Comparison of ENCODE assay signal across 19 cellular contexts in the genomic region with DNA sequence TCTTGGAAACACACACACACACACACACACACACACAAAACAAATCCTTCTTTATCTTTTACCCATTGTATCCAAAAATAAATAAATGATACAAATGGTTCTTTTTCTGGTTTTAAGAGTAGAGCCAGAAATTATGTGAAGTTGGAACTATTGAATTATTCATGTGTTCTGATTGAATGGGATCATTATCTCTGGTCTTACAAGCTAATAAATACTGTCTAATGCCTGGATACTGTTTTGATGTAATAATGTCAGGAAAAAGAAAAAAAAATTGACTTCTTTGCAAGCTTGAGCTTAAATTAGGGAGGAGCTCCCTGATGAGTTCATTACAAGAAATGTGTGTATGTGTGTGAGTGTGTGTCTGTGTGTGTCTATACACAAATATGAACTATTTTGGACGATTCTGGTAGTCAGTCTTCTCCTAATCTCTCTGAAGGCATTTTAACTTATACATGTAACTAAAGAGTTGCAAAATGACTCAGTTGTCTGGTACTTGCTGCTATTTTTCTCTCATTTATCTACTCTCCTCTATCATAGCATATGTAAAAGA.
DNase-seq lines count a peak whose midpoint lies in the region; ATAC-seq and TF ChIP-seq lines count a peak whose summit lies in the region.
"Had no signal": no experiment of that assay in that cellular context is flagged by ENCODE, and none has a peak within 500 bp of the region (broad histone marks: within the 10 kb centered on the region; RNA-seq: fewer than 3 reads in every experiment).

No MANE protein-coding gene starts in this region.

- no peak overlapping the region for H3K4me3 Mint-ChIP-seq in immature natural killer cell
- H3K4me3 Mint-ChIP-seq: CD8-positive, alpha-beta T cell had no signal

- no peaks in the 10 kb centered on the region for H3K27me3 Mint-ChIP-seq in immature natural killer cell (ENCODE audit: low read depth in 3 of 3)

- TF ChIP-seq CTCF in fibroblast of the aortic adventitia (IDR thresholded peaks at IDR 0.05; ENCODE audit: insufficient read depth, low read length) = no peak

- ATAC-seq in GM19023 (IDR thresholded peaks at IDR 0.05; ENCODE audit: unreplicated experiment) = no peak
- ATAC-seq: CD8-positive, alpha-beta T cell had no signal

- no peak overlapping the region for H3K4me3 ChIP-seq in fibroblast of the aortic adventitia (ENCODE audit: low read depth, low read length)
- H3K4me3 ChIP-seq: BLaER1 treated with 17β-estradiol and CSF1 and Interleukin-3, amounts not matched to agents 10 nM and 100 nM; PC-9 had no signal

- H3K9me3 Mint-ChIP-seq in immature natural killer cell = peaks cover 0 to 8% (median 6%) of the 10 kb centered on the region in 6 donors

- in situ Hi-C loops in SK-MEL-5 (cut with HindIII; ENCODE audit: low pct_unique_long_range_greater_than_20kb, low sequenced_read_pairs) = no loop called here

- peak; percentile 56 for DNase-seq in SK-MEL-5 (ENCODE audit: low read depth, low spot score)
- DNase-seq in fibroblast of the aortic adventitia (ENCODE audit: low read depth) = peak; percentile 24
- DNase-seq in midbrain (lab: John Stamatoyannopoulos, UW) = peak; percentile 77
- DNase-seq in substantia nigra (lab: John Stamatoyannopoulos, UW) = peak in 2 of 49 donors; percentile 2 to 12
- DNase-seq in immature natural killer cell = no peak
- DNase-seq in activated T-cell treated with anti-CD3 and anti-CD28 coated beads for 4 hours = no peak
- DNase-seq in activated T-cell treated with anti-CD3 and anti-CD28 coated beads, Interleukin-2, amount 50 U/mL, for 48 hours = no peak
- DNase-seq: CD8-positive, alpha-beta T cell; DMS53; EL; NCI-H187; NCI-H2227 treated with DMSO at 0.1 percent for 48 hours; NCI-H510A treated with DMSO at 0.1 percent for 48 hours; PC-9; SIG-M5 had no signal

- no peaks in the 10 kb centered on the region for H3K4me1 Mint-ChIP-seq in immature natural killer cell

- H3K27ac Mint-ChIP-seq in immature natural killer cell = no peak overlapping the region
- H3K27ac Mint-ChIP-seq: CD8-positive, alpha-beta T cell had no signal

- H3K27ac ChIP-seq in substantia nigra (ENCODE audit: low read depth, low read length, poor library complexity, severe bottlenecking) = peak overlapping the region; percentile 32
- H3K27ac ChIP-seq: BLaER1 treated with 17β-estradiol and CSF1 and Interleukin-3, amounts not matched to agents 10 nM and 100 nM; KMS-11; PC-9; RWPE1 had no signal

- no peaks in the 10 kb centered on the region for H3K36me3 Mint-ChIP-seq in immature natural killer cell
- H3K36me3 Mint-ChIP-seq: CD8-positive, alpha-beta T cell had no signal

Comparison
In these comparisons a context has a peak if more than half of its experiments do, and no peak if none do; other contexts are left out.
1. DNase-seq: peak in SK-MEL-5 (single experiment), fibroblast of the aortic adventitia (single experiment) and midbrain (single experiment); none in immature natural killer cell (0 of 3), activated T-cell treated with anti-CD3 and anti-CD28 coated beads for 4 hours (single experiment) and activated T-cell treated with anti-CD3 and anti-CD28 coated beads, Interleukin-2, amount 50 U/mL, for 48 hours (0 of 2).